25 cellular contexts compared by ENCODE assay signal in genomic region chr13:73721571-73721970, GRCh38.
DNase-seq lines count a peak whose midpoint lies in the region; ATAC-seq and TF ChIP-seq lines count a peak whose summit lies in the region.
"Had no signal": no experiment of that assay in that cellular context is flagged by ENCODE, and none has a peak within 500 bp of the region (broad histone marks: within the 10 kb centered on the region; RNA-seq: fewer than 3 reads in every experiment).

No MANE protein-coding gene starts in this region.

- no peak for TF ChIP-seq CTCF in PC-3 (conservative IDR thresholded peaks at IDR 0.05; ENCODE audit: low read depth, low read length)
- no peak for TF ChIP-seq CTCF in transverse colon (IDR thresholded peaks at IDR 0.05)

- H3K4me1 Mint-ChIP-seq in CD4-positive, alpha-beta memory T cell: peaks cover 42 to 68% (median 56%) of the 10 kb centered on the region in 4 donors
- H3K4me1 Mint-ChIP-seq: B cell had no signal

- H3K9me3 Mint-ChIP-seq in CD4-positive, alpha-beta memory T cell: peaks cover 0 to 4% (median 0%) of the 10 kb centered on the region in 8 donors
- H3K9me3 Mint-ChIP-seq: activated naive CD8-positive, alpha-beta T cell treated with anti-CD3 and anti-CD28 coated beads, Interleukin-2, amount 50 U/mL, for 24 hours had no signal

- POLR2A ChIA-PET in CD4-positive, alpha-beta memory T cell (lab: Charles Lee; ENCODE audit: partially characterized antibody): no interaction called here
- POLR2A ChIA-PET in PC-3 (lab: Charles Lee; ENCODE audit: unreplicated experiment): no interaction called here

- H3F3A ChIP-seq in PC-3 (ENCODE audit: low read length, unreplicated experiment): no peaks in the 10 kb centered on the region

- in situ Hi-C loops in transverse colon (cut with MboI; ENCODE audit: low pct_ligation_motif_present in 1 of 4, low pct_unique_long_range_greater_than_20kb in 1 of 4, low sequenced_read_pairs in 3 of 4): loop anchor here in 2 of 4 donors (25.0 kb wide), 3 partner anchors 659 to 909 kb away; partner anchors contain the start of gene KLF5 (in 1 of the 2)

- H4K20me1 ChIP-seq in PC-3 (ENCODE audit: low read length): no peaks in the 10 kb centered on the region

- H3K27ac Mint-ChIP-seq in CD4-positive, alpha-beta memory T cell: peak overlapping the region in 6 of 7 donors; percentile 65 to 82 (median 66)
- H3K27ac Mint-ChIP-seq: activated naive CD8-positive, alpha-beta T cell treated with anti-CD3 and anti-CD28 coated beads, Interleukin-2, amount 50 U/mL, for 24 hours; B cell had no signal

- WGBS in transverse colon (ENCODE audit: low coverage in 1 of 2), 2 donors: 97 to 98% methylated on average over 4 of the region's 4 CpGs

- ATAC-seq in GM21515 (IDR thresholded peaks at IDR 0.05; ENCODE audit: unreplicated experiment) (peak; percentile 6), PC-3 (no peak)
- ATAC-seq: right cardiac atrium had no signal

- TF ChIP-seq EP300 in transverse colon (IDR thresholded peaks at IDR 0.05; ENCODE audit: low read depth): no peak

- H3K4me1 ChIP-seq in CD4-positive, alpha-beta memory T cell (ENCODE audit: insufficient read depth, low read length): peaks cover 31% of the 10 kb centered on the region
- H3K4me1 ChIP-seq in PC-3 (ENCODE audit: insufficient read depth, low read length) (peaks cover 23% of the 10 kb centered on the region), transverse colon (peaks cover 0 to 19% (median 7%) of the 10 kb centered on the region in 4 donors)

- DNase-seq in CD4-positive, alpha-beta memory T cell: no peak
- no peak for DNase-seq in PC-3
- DNase-seq in epithelial cell of prostate (ENCODE audit: low read depth, low spot score): no peak
- no peak for DNase-seq in transverse colon
- no peak for DNase-seq in NCI-H446 (lab: John Stamatoyannopoulos, UW)
- no peak for DNase-seq in NCI-H187 (lab: John Stamatoyannopoulos, UW)
- DNase-seq: activated CD4-positive, alpha-beta T cell treated with anti-CD3 and anti-CD28 coated beads for 48 hours; activated gamma-delta T cell treated with Interleukin-2 at 50 U/mL for 16 hours; activated naive CD8-positive, alpha-beta T cell treated with anti-CD3 and anti-CD28 coated beads, Interleukin-2, amount 50 U/mL, for 24 hours; cortex of kidney; effector memory CD4-positive, alpha-beta T cell; glutamatergic neuron; GOT3; left ventricle myocardium inferior; MV-4-11; NCI-H146; posterior cingulate gyrus; right cardiac atrium; SIG-M5; stimulated activated CD4-positive, alpha-beta T cell treated with anti-CD3 and anti-CD28 coated beads, Interleukin-1b, Interleukin-23, amount 100 ng/mL, for 48 hours; stimulated activated naive CD8-positive, alpha-beta T cell treated with anti-CD3 and anti-CD28 coated beads, Interleukin-15, Interleukin-2, amounts not matched to agents 100 U/mL and 50 U/mL, for 24 hours; T-helper 9 cell had no signal

- no peaks in the 10 kb centered on the region for H3K27me3 ChIP-seq in CD4-positive, alpha-beta memory T cell (ENCODE audit: insufficient read depth, low read length)
- no peaks in the 10 kb centered on the region for H3K27me3 ChIP-seq in PC-3 (ENCODE audit: low read length)
- H3K27me3 ChIP-seq in transverse colon: no peaks in the 10 kb centered on the region

- H3K4me3 Mint-ChIP-seq in CD4-positive, alpha-beta memory T cell: no peak overlapping the region
- H3K4me3 Mint-ChIP-seq: activated naive CD8-positive, alpha-beta T cell treated with anti-CD3 and anti-CD28 coated beads, Interleukin-2, amount 50 U/mL, for 24 hours; B cell had no signal

- H3K4me2 ChIP-seq in PC-3 (ENCODE audit: low read length): 0 out of 2 replicates have a peak overlapping the region, but pooled peaks have one; percentile 27

- TF ChIP-seq POLR2A in transverse colon (IDR thresholded peaks at IDR 0.05): no peak

- H3K9me2 ChIP-seq in PC-3 (replicated peaks; ENCODE audit: low read length): no peaks in the 10 kb centered on the region

- H3K4me3 ChIP-seq in CD4-positive, alpha-beta memory T cell (ENCODE audit: low read length in 2 of 2): no peak overlapping the region
- H3K4me3 ChIP-seq in PC-3 (ENCODE audit: low read length) (no peak overlapping the region), transverse colon (no peak overlapping the region)
- H3K4me3 ChIP-seq: left ventricle myocardium inferior had no signal

- no peak overlapping the region for H3K27ac ChIP-seq in CD4-positive, alpha-beta memory T cell (ENCODE audit: low read depth, low read length)
- H3K27ac ChIP-seq in PC-3 (ENCODE audit: low read length) (peak overlapping the region; percentile 44), epithelial cell of prostate (peak overlapping the region; percentile 14), transverse colon (no peak overlapping the region)
- H3K27ac ChIP-seq: left ventricle myocardium inferior, VCaP had no signal

- no peaks in the 10 kb centered on the region for H3K9me3 ChIP-seq in CD4-positive, alpha-beta memory T cell (ENCODE audit: control insufficient read depth in 1 of 2, low read length in 2 of 2)
- H3K9me3 ChIP-seq in PC-3 (ENCODE audit: low read length): no peaks in the 10 kb centered on the region
- H3K9me3 ChIP-seq in transverse colon: no peaks in the 10 kb centered on the region
- H3K9me3 ChIP-seq: left ventricle myocardium inferior had no signal

- H3K36me3 Mint-ChIP-seq in CD4-positive, alpha-beta memory T cell: peaks cover 14 to 29% of the 10 kb centered on the region in 2 donors

- H3K79me2 ChIP-seq in PC-3 (ENCODE audit: low read length): no peaks in the 10 kb centered on the region

- no peaks in the 10 kb centered on the region for H3K36me3 ChIP-seq in CD4-positive, alpha-beta memory T cell (ENCODE audit: insufficient read depth, low read length)
- H3K36me3 ChIP-seq in PC-3 (ENCODE audit: low read depth, low read length) (no peaks in the 10 kb centered on the region), transverse colon (no peaks in the 10 kb centered on the region)
- H3K36me3 ChIP-seq: left ventricle myocardium inferior had no signal

- no peak overlapping the region for H3K9ac ChIP-seq in PC-3 (ENCODE audit: low read length)

- no peaks in the 10 kb centered on the region for H3K27me3 Mint-ChIP-seq in CD4-positive, alpha-beta memory T cell
- H3K27me3 Mint-ChIP-seq: activated naive CD8-positive, alpha-beta T cell treated with anti-CD3 and anti-CD28 coated beads, Interleukin-2, amount 50 U/mL, for 24 hours; B cell had no signal

- CTCF ChIA-PET in CD4-positive, alpha-beta memory T cell (lab: Charles Lee; ENCODE audit: partially characterized antibody): no interaction called here
- CTCF ChIA-PET in PC-3 (lab: Charles Lee): no interaction called here

- intact Hi-C loops in CD4-positive, alpha-beta memory T cell (cut with micrococcal nuclease): no loop called here
- intact Hi-C loops in PC-3 (cut with micrococcal nuclease) (loop anchor here (5.0 kb wide), 1 partner anchor 1151 kb away; no protein-coding TSS in a partner anchor), transverse colon (cut with DNase I; ENCODE audit: low total_unique reads) (no loop called here)

- BruUV-seq in PC-3 (replicated peaks; lab: Mats Ljungman, UMichigan): no TSS peak

- H2AFZ ChIP-seq in PC-3 (ENCODE audit: low read length): no peak overlapping the region

Comparison
In these comparisons a context has a peak if more than half of its experiments do, and no peak if none do; other contexts are left out.
1. H3K27ac ChIP-seq: peak in PC-3 (single experiment) and epithelial cell of prostate (single experiment); none in CD4-positive, alpha-beta memory T cell (single experiment) and transverse colon (0 of 4).